ENCODE assay signal across 8 cellular contexts in the genomic region with DNA sequence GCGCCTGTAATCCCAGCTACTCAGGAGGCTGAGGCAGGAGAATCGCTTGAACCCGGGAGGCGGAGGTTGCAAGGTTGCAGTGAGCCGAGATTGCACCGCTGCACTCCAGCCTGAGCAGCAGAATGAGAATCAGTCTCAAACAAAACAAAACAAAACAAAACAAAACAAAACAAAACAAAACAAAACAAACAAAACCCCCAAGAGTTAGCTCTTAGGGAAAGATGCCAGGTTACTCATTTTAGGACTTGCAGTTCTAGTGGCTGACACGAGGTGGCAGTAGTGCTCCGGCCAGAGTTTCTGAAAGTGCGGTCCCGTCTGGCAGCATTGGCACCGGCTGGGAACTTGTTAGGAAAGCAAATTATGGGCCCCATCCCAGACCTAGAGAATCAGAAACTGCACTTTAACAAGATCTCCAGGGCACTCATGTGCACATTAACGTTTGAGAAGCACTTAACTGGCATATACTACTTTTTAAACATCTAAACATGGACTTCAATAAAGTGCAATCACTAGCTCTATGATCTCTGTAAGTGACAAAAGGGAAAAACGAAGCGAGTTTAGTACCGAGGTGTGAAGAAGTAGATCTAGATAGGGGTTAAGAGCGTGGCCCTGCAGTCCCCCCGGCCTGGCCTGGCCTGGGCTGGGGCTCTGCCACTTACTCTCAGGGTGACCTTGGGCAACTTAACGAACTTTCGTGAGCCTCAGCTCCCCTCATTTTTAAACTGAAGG.
DNase-seq lines count a peak whose midpoint lies in the region; ATAC-seq and FAIRE-seq lines count a peak whose summit lies in the region.

No MANE protein-coding gene starts in this region.

- H3K36me3 ChIP-seq in mucosa of stomach (ENCODE audit: control insufficient read depth, insufficient read depth, low read length), result no peaks in the 10 kb centered on the region

- H3K9ac ChIP-seq in mucosa of stomach (ENCODE audit: low read length), result peak overlapping the region; percentile 52

- ATAC-seq in GM21529 (IDR thresholded peaks at IDR 0.05; ENCODE audit: unreplicated experiment), result no peak

- no peaks in the 10 kb centered on the region for H3K27me3 ChIP-seq in mucosa of stomach (ENCODE audit: control insufficient read depth, insufficient read depth, low read length)

- FAIRE-seq in GM19239 (lab: Jason Lieb, UNC), result peak; percentile 94
- peak; percentile 91 for FAIRE-seq in endometrium (lab: Jason Lieb, UNC)

- DNase-seq in AG08396 (ENCODE audit: low spot score) (peak; percentile 69), GM19239 (ENCODE audit: insufficient read length, low spot score) (peak; percentile 53), NCI-H82 treated with DMSO at 0.1 percent for 48 hours (lab: John Stamatoyannopoulos, UW; ENCODE audit: unreplicated experiment) (peak; percentile 28)
- peak; percentile 42 to 82 (median 82) for DNase-seq in activated CD8-positive, alpha-beta memory T cell treated with anti-CD3 and anti-CD28 coated beads for 48 hours (ENCODE audit: low read depth in 2 of 3, low spot score in 2 of 3)
- peak; percentile 57 to 73 for DNase-seq in stimulated activated CD8-positive, alpha-beta memory T cell treated with anti-CD3 and anti-CD28 coated beads, Interleukin-4, amount 100 ng/mL, for 4 hours (ENCODE audit: low read depth in 2 of 2, low spot score in 1 of 2)

- H3K9me3 ChIP-seq in mucosa of stomach (ENCODE audit: control insufficient read depth, low read length), result no peaks in the 10 kb centered on the region

- peaks cover 25% of the 10 kb centered on the region for H3K4me1 ChIP-seq in mucosa of stomach (ENCODE audit: control insufficient read depth, insufficient read depth, low read length)

- H3K4me3 ChIP-seq in mucosa of stomach (ENCODE audit: low read length), result no peak overlapping the region

Comparison
In these comparisons a context has a peak if more than half of its experiments do, and no peak if none do; other contexts are left out.
1. DNase-seq: peak in every context shown above with its lines; median percentile 82 in activated CD8-positive, alpha-beta memory T cell treated with anti-CD3 and anti-CD28 coated beads for 48 hours; 69 in AG08396; 65 in stimulated activated CD8-positive, alpha-beta memory T cell treated with anti-CD3 and anti-CD28 coated beads, Interleukin-4, amount 100 ng/mL, for 4 hours; 53 in GM19239; 28 in NCI-H82 treated with DMSO at 0.1 percent for 48 hours.